29 cellular contexts compared by ENCODE assay signal in genomic region chr13:111491659-111492058, GRCh38.
"Had no signal": no experiment of that assay in that cellular context is flagged by ENCODE, and none has a peak within 500 bp of the region (broad histone marks: within the 10 kb centered on the region; RNA-seq: fewer than 3 reads in every experiment).

No MANE protein-coding gene starts in this region.

- H3K27me3 ChIP-seq: cardiac muscle cell, pancreas, right atrium auricular region had no signal

- DNase-seq: dermis blood vessel endothelial cell; effector memory CD8-positive, alpha-beta T cell; erythroblast; esophagus squamous epithelium; foreskin melanocyte; glutamatergic neuron; heart right ventricle; hippocampal formation; naive B cell; pancreas; stimulated activated CD4-positive, alpha-beta T cell treated with anti-CD3 and anti-CD28 coated beads, Interleukin-4, amount 100 ng/mL, for 4 hours; stimulated activated naive CD8-positive, alpha-beta T cell treated with anti-CD3 and anti-CD28 coated beads, Interleukin-15, Interleukin-2, amounts not matched to agents 100 U/mL and 50 U/mL, for 24 hours; trophoblast cell had no signal

- H3K4me3 ChIP-seq: cardiac muscle cell, coronary artery, esophagus squamous epithelium, heart right ventricle, lung, mucosa of descending colon, pancreas, right atrium auricular region, skin epidermis, spleen, thoracic aorta had no signal

- H3K9me3 Mint-ChIP-seq: effector memory CD8-positive, alpha-beta T cell; natural killer cell treated with Interleukin-12 subunit alpha and Interleukin-12 subunit beta and Interleukin-15 and Interleukin-18, amount 100 ng/mL, for 72 hours had no signal

- H3K4me3 Mint-ChIP-seq: central memory CD8-positive, alpha-beta T cell; effector memory CD8-positive, alpha-beta T cell; memory B cell; mesothelial cell of epicardium; naive B cell; natural killer cell treated with Interleukin-12 subunit alpha and Interleukin-12 subunit beta and Interleukin-15 and Interleukin-18, amount 100 ng/mL, for 72 hours; neural crest cell; stimulated activated memory B cell treated with anti-CD40 and anti-IgM and Interleukin-4, amounts not matched to agents 10 μg/mL and 1 μg/mL and 100 μg/mL, for 72 hours had no signal

- H3K27ac Mint-ChIP-seq: effector memory CD8-positive, alpha-beta T cell; memory B cell; mesothelial cell of epicardium; naive B cell; natural killer cell treated with Interleukin-12 subunit alpha and Interleukin-12 subunit beta and Interleukin-15 and Interleukin-18, amount 100 ng/mL, for 72 hours; progenitor cell of endocrine pancreas; stimulated activated memory B cell treated with anti-CD40 and anti-IgM and Interleukin-4, amounts not matched to agents 10 μg/mL and 1 μg/mL and 100 μg/mL, for 72 hours had no signal

- H3K27ac ChIP-seq: cardiac muscle cell, coronary artery, esophagus squamous epithelium, heart right ventricle, pancreas, right atrium auricular region, skin epidermis, spleen, thoracic aorta had no signal

- H3K36me3 Mint-ChIP-seq: memory B cell; mesothelial cell of epicardium; naive B cell; natural killer cell treated with Interleukin-12 subunit alpha and Interleukin-12 subunit beta and Interleukin-15 and Interleukin-18, amount 100 ng/mL, for 72 hours; stimulated activated memory B cell treated with anti-CD40 and anti-IgM and Interleukin-4, amounts not matched to agents 10 μg/mL and 1 μg/mL and 100 μg/mL, for 72 hours had no signal

- ATAC-seq: effector memory CD8-positive, alpha-beta T cell; heart right ventricle; left lobe of liver; mucosa of descending colon; natural killer cell treated with Interleukin-12 subunit alpha and Interleukin-12 subunit beta and Interleukin-15 and Interleukin-18, amount 100 ng/mL, for 72 hours; pancreas; stimulated activated memory B cell treated with anti-CD40 and anti-IgM and Interleukin-4, amounts not matched to agents 10 μg/mL and 1 μg/mL and 100 μg/mL, for 72 hours; stimulated activated naive CD8-positive, alpha-beta T cell treated with anti-CD3 and anti-CD28 coated beads, Interleukin-15, Interleukin-2, amounts not matched to agents 100 U/mL and 50 U/mL, for 24 hours had no signal

- H3K27me3 Mint-ChIP-seq: central memory CD8-positive, alpha-beta T cell; memory B cell; stimulated activated memory B cell treated with anti-CD40 and anti-IgM and Interleukin-4, amounts not matched to agents 10 μg/mL and 1 μg/mL and 100 μg/mL, for 72 hours had no signal

- H3K4me1 Mint-ChIP-seq: central memory CD8-positive, alpha-beta T cell; memory B cell; mesothelial cell of epicardium; naive B cell; stimulated activated memory B cell treated with anti-CD40 and anti-IgM and Interleukin-4, amounts not matched to agents 10 μg/mL and 1 μg/mL and 100 μg/mL, for 72 hours had no signal

- H3K9me3 ChIP-seq: pancreas had no signal

- H3K36me3 ChIP-seq: cardiac muscle cell, esophagus squamous epithelium, heart right ventricle, pancreas, right atrium auricular region, spleen, thoracic aorta had no signal

- H3K4me1 ChIP-seq: esophagus squamous epithelium, heart right ventricle, pancreas, right atrium auricular region, spleen had no signal
